In the genomic region with DNA sequence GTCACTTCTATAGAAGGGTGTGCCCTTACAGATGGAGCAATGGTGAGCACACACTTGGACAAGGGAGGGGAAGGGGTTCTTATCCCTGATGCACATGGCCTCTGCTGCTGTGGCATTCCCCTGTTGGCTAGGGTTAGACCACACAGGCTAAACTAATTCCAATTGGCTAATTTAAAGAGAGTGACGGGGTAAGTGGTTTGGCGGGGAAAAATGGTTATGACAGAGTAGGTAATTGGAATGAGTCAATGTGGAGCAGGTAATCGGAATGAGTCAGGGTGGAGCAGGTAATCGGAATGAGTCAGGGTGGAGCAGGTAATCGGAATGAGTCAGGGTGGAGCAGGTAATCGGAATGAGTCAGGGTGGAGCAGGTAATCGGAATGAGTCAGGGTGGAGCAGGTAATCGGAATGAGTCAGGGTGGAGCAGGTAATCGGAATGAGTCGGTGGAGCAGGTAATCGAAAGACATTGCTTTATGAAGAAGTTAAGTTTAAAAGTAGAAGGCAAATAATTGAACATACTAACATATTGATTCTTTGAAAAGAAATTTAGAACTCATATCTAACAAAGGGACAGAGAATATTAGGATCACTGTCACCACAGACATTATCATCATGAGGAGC, we compare ENCODE assay signal across 8 cellular contexts. TPM values are rescaled to one million over a fixed set of nuclear protein-coding genes. Genes with fewer than 3 reads are reported as not detected.
DNase-seq lines count a peak whose midpoint lies in the region; ATAC-seq, FAIRE-seq and TF ChIP-seq lines count a peak whose summit lies in the region.
"Not testable (repeated sequence)": the region's sequence is repeated elsewhere in the genome, so short reads cannot be mapped to it uniquely, and the experiment has no call there.

No MANE protein-coding gene starts in this region.

- peaks cover 31% of the 10 kb centered on the region for H3K4me1 Mint-ChIP-seq in T-helper 1 cell treated with Interleukin-12 subunit alpha and Interleukin-12 subunit beta and Interleukin-4 antibody, amounts not matched to agents 30 μg/mL and 1 μg/mL, for 36 hours (ENCODE audit: low read depth)
- peaks cover 37% of the 10 kb centered on the region for H3K4me1 Mint-ChIP-seq in activated CD4-positive, alpha-beta T cell treated with anti-CD3 and anti-CD28 coated beads, Interleukin-2, amount 10 ng/mL, durations not matched to agents 24 days and 14 days
- H3K4me1 Mint-ChIP-seq in activated T-helper 17 cell treated with anti-CD3 and anti-CD28 coated beads, Interleukin-2, amount 50 U/mL, for 72 hours: peaks cover 31% of the 10 kb centered on the region
- not testable (repeated sequence) for H3K4me1 Mint-ChIP-seq in astrocyte (ENCODE audit: low read depth, unreplicated experiment)
- H3K4me1 Mint-ChIP-seq in natural killer cell: peaks cover 15 to 19% of the 10 kb centered on the region in 2 donors

- H2AFZ ChIP-seq in astrocyte (ENCODE audit: low read depth, low read length): not testable (repeated sequence)

- not testable (repeated sequence) for H3K79me2 ChIP-seq in astrocyte (ENCODE audit: insufficient read depth, low read length)

- H3K27ac ChIP-seq in astrocyte (ENCODE audit: low read depth, low read length): not testable (repeated sequence)

- H3K4me2 ChIP-seq in astrocyte (ENCODE audit: low read length): not testable (repeated sequence)

- peaks cover 13% of the 10 kb centered on the region for H3K27me3 Mint-ChIP-seq in T-helper 1 cell treated with Interleukin-12 subunit alpha and Interleukin-12 subunit beta and Interleukin-4 antibody, amounts not matched to agents 30 μg/mL and 1 μg/mL, for 36 hours (ENCODE audit: low read depth)
- not testable (repeated sequence) for H3K27me3 Mint-ChIP-seq in activated CD4-positive, alpha-beta T cell treated with anti-CD3 and anti-CD28 coated beads, Interleukin-2, amount 10 ng/mL, durations not matched to agents 24 days and 14 days; activated T-helper 17 cell treated with anti-CD3 and anti-CD28 coated beads, Interleukin-2, amount 50 U/mL, for 72 hours; astrocyte (ENCODE audit: low read depth, unreplicated experiment); natural killer cell (ENCODE audit: low read depth in 2 of 2)

- H3K4me1 ChIP-seq in astrocyte (ENCODE audit: insufficient read depth, low read length): not testable (repeated sequence)

- H3K9ac ChIP-seq in astrocyte (ENCODE audit: low read length): not testable (repeated sequence)

- H4K20me1 ChIP-seq in astrocyte (ENCODE audit: insufficient read depth, low read length): not testable (repeated sequence)

- intact Hi-C loops in activated CD4-positive, alpha-beta T cell treated with anti-CD3 and anti-CD28 coated beads, Interleukin-2, amount 10 ng/mL, durations not matched to agents 24 days and 14 days (cut with micrococcal nuclease): loop anchor here (10.0 kb wide), 1 partner anchor 357 kb away; no protein-coding TSS in a partner anchor
- intact Hi-C loops in natural killer cell (cut with micrococcal nuclease): not testable (repeated sequence)

- not testable (repeated sequence) for DNase-seq in activated CD4-positive, alpha-beta T cell treated with anti-CD3 and anti-CD28 coated beads, Interleukin-2, amount 10 ng/mL, durations not matched to agents 24 days and 14 days; astrocyte (ENCODE audit: low read depth); natural killer cell
- DNase-seq in activated T-cell treated with anti-CD3 and anti-CD28 coated beads for 48 hours (ENCODE audit: low read depth): peak; percentile 11
- DNase-seq in stimulated activated CD4-positive, alpha-beta T cell treated with anti-CD3 and anti-CD28 coated beads, Interleukin-2, amount 100 ng/mL, for 24 hours: peak; percentile 5 to 30
- DNase-seq in stimulated activated naive CD8-positive, alpha-beta T cell treated with anti-CD3 and anti-CD28 coated beads, Interleukin-15, Interleukin-2, amounts not matched to agents 100 U/mL and 50 U/mL, for 24 hours: peak; percentile 10

- FAIRE-seq in astrocyte (lab: Jason Lieb, UNC): not testable (repeated sequence)

- H3K9me3 Mint-ChIP-seq in T-helper 1 cell treated with Interleukin-12 subunit alpha and Interleukin-12 subunit beta and Interleukin-4 antibody, amounts not matched to agents 30 μg/mL and 1 μg/mL, for 36 hours; activated T-helper 17 cell treated with anti-CD3 and anti-CD28 coated beads, Interleukin-2, amount 50 U/mL, for 72 hours; astrocyte (ENCODE audit: unreplicated experiment); natural killer cell: not testable (repeated sequence)
- H3K9me3 Mint-ChIP-seq in activated CD4-positive, alpha-beta T cell treated with anti-CD3 and anti-CD28 coated beads, Interleukin-2, amount 10 ng/mL, durations not matched to agents 24 days and 14 days: peaks cover 14% of the 10 kb centered on the region

- not testable (repeated sequence) for TF ChIP-seq CTCF in astrocyte (IDR thresholded peaks at IDR 0.05; ENCODE audit: insufficient read depth, low read depth, low read length); natural killer cell (IDR thresholded peaks at IDR 0.05)

- not testable (repeated sequence) for H3K36me3 Mint-ChIP-seq in T-helper 1 cell treated with Interleukin-12 subunit alpha and Interleukin-12 subunit beta and Interleukin-4 antibody, amounts not matched to agents 30 μg/mL and 1 μg/mL, for 36 hours (ENCODE audit: low read depth); activated CD4-positive, alpha-beta T cell treated with anti-CD3 and anti-CD28 coated beads, Interleukin-2, amount 10 ng/mL, durations not matched to agents 24 days and 14 days (ENCODE audit: low read depth); astrocyte (ENCODE audit: low read depth, unreplicated experiment); natural killer cell
- peaks cover 15% of the 10 kb centered on the region for H3K36me3 Mint-ChIP-seq in activated T-helper 17 cell treated with anti-CD3 and anti-CD28 coated beads, Interleukin-2, amount 50 U/mL, for 72 hours (ENCODE audit: low read depth)

- ATAC-seq in activated T-helper 17 cell treated with anti-CD3 and anti-CD28 coated beads, Interleukin-2, amount 50 U/mL, for 72 hours (replicated peaks): peak; percentile 47
- not testable (repeated sequence) for ATAC-seq in natural killer cell; stimulated activated naive CD8-positive, alpha-beta T cell treated with anti-CD3 and anti-CD28 coated beads, Interleukin-15, Interleukin-2, amounts not matched to agents 100 U/mL and 50 U/mL, for 24 hours

- not testable (repeated sequence) for H3K36me3 ChIP-seq in astrocyte (ENCODE audit: insufficient read depth, low read length)

- H3K27ac Mint-ChIP-seq in T-helper 1 cell treated with Interleukin-12 subunit alpha and Interleukin-12 subunit beta and Interleukin-4 antibody, amounts not matched to agents 30 μg/mL and 1 μg/mL, for 36 hours: peak overlapping the region; percentile 42
- peak overlapping the region; percentile 74 for H3K27ac Mint-ChIP-seq in activated CD4-positive, alpha-beta T cell treated with anti-CD3 and anti-CD28 coated beads, Interleukin-2, amount 10 ng/mL, durations not matched to agents 24 days and 14 days
- peak overlapping the region; percentile 87 for H3K27ac Mint-ChIP-seq in activated T-helper 17 cell treated with anti-CD3 and anti-CD28 coated beads, Interleukin-2, amount 50 U/mL, for 72 hours
- H3K27ac Mint-ChIP-seq in astrocyte (ENCODE audit: unreplicated experiment) (peak overlapping the region; percentile 71), natural killer cell (peak overlapping the region; percentile 25 to 83)

- H3K27me3 ChIP-seq in astrocyte (ENCODE audit: insufficient read depth, low read length): not testable (repeated sequence)

- not testable (repeated sequence) for H3K4me3 ChIP-seq in astrocyte (ENCODE audit: insufficient read depth, low read depth, low read length)

- H3K4me3 Mint-ChIP-seq in T-helper 1 cell treated with Interleukin-12 subunit alpha and Interleukin-12 subunit beta and Interleukin-4 antibody, amounts not matched to agents 30 μg/mL and 1 μg/mL, for 36 hours: peak overlapping the region; percentile 57
- not testable (repeated sequence) for H3K4me3 Mint-ChIP-seq in activated CD4-positive, alpha-beta T cell treated with anti-CD3 and anti-CD28 coated beads, Interleukin-2, amount 10 ng/mL, durations not matched to agents 24 days and 14 days; astrocyte (ENCODE audit: unreplicated experiment); natural killer cell
- peak overlapping the region; percentile 72 for H3K4me3 Mint-ChIP-seq in activated T-helper 17 cell treated with anti-CD3 and anti-CD28 coated beads, Interleukin-2, amount 50 U/mL, for 72 hours

- H3K9me3 ChIP-seq in astrocyte (ENCODE audit: insufficient read depth, low read depth, low read length): not testable (repeated sequence)

RNA-seq across cellular contexts. Expression of a gene that starts 28.4 kb away (rescaled TPM):
- 67.9 and 70.2 TPM in 2 replicates for total RNA-seq in activated CD4-positive, alpha-beta T cell treated with anti-CD3 and anti-CD28 coated beads, Interleukin-2, amount 10 ng/mL, durations not matched to agents 24 days and 14 days
- 100 to 1,000 TPM in 1 of 2 donors, 10 to 100 TPM in 1; 46.7 to 146 TPM for total RNA-seq in activated T-helper 17 cell treated with anti-CD3 and anti-CD28 coated beads, Interleukin-2, amount 50 U/mL, for 72 hours
- 14.5 and 15.2 TPM in 2 replicates for total RNA-seq in astrocyte
- total RNA-seq in natural killer cell: 10 to 100 TPM; 76.6 to 82.3 (median 80.9) TPM
